8 cellular contexts compared by ENCODE assay signal in the genomic region with DNA sequence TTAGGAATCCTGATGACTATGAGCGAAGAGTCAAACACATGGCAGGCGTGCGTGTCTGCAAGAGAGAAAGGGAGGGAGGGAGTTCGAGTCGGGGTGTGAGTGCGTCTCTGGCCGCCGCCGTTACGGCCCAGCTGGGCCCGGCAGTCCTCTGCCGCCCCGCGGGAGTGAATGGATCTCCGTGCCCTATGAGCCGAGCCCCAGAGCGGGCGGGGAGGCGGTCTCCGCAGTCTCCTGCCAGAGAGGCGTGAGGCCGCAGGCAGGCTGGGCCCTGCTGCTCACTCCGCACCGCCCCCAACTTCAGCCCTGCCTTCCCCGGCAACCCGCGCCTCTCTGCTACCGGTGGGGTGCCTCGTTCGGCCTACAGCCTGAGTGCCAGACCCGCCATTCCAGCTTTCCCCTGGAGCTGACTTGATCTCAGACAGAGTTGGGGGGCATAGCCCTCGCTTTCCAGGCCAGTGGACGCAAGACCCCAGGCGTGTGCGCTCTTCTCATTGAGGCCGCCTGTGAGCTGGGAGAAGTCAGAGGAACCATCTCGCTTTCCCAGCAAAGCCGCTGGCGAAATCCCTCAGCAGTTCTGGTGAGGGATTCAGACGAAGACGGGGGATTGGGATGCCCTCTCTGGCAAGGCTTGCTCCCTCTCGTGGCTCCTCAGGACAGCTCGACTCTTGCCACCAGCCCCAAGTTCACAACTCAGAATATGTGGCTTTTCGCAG. TPM values are rescaled to one million over a fixed set of nuclear protein-coding genes. Genes with fewer than 3 reads are reported as not detected.
DNase-seq lines count a peak whose midpoint lies in the region; ATAC-seq and TF ChIP-seq lines count a peak whose summit lies in the region.

No MANE protein-coding gene starts in this region.

- TF ChIP-seq CTCF in foreskin keratinocyte (conservative IDR thresholded peaks at IDR 0.05) (peak; percentile 38), natural killer cell (IDR thresholded peaks at IDR 0.05) (no peak), uterus (IDR thresholded peaks at IDR 0.05) (peak in 1 of 4 experiments; percentile 12)

- H3K27ac ChIP-seq in foreskin keratinocyte (peak overlapping the region; percentile 47), uterus (peak overlapping the region; percentile 93 to 96)

- intact Hi-C loops in natural killer cell (cut with micrococcal nuclease) (no loop called here), uterus (cut with DNase I; ENCODE audit: low total_unique reads) (no loop called here)

- no peaks in the 10 kb centered on the region for H3K4me1 ChIP-seq in foreskin keratinocyte
- H3K4me1 ChIP-seq in uterus: no peaks in the 10 kb centered on the region

- H3K36me3 ChIP-seq in uterus: no peaks in the 10 kb centered on the region

- no peak overlapping the region for H3K27ac Mint-ChIP-seq in natural killer cell

- H3K27me3 ChIP-seq in foreskin keratinocyte (no peaks in the 10 kb centered on the region), uterus (no peaks in the 10 kb centered on the region)

- peak; percentile 58 for ATAC-seq in foreskin keratinocyte
- peak; percentile 21 to 75 (median 69) for ATAC-seq in natural killer cell

- no peaks in the 10 kb centered on the region for H3K9me3 Mint-ChIP-seq in natural killer cell

- peak; percentile 31 for DNase-seq in stimulated activated CD4-positive, alpha-beta T cell treated with anti-CD3 and anti-CD28 coated beads, Interleukin-15, amount 100 ng/mL, for 24 hours
- DNase-seq in stimulated activated CD4-positive, alpha-beta T cell treated with anti-CD3 and anti-CD28 coated beads, Interleukin-4, amount 100 ng/mL, for 24 hours: no peak
- peak; percentile 25 to 42 for DNase-seq in activated T-cell treated with anti-CD3 and anti-CD28 coated beads, Interleukin-2, amount 50 U/mL, for 48 hours
- DNase-seq in foreskin keratinocyte (peak; percentile 6 to 33), natural killer cell (peak; percentile 15), uterus (peak; percentile 58 to 63), HUDEP-2 (lab: John Stamatoyannopoulos, UW; ENCODE audit: unreplicated experiment in 76 of 76) (no peak)
- DNase-seq in stimulated activated CD4-positive, alpha-beta T cell treated with anti-CD3 and anti-CD28 coated beads, Interleukin-1b, Interleukin-23, amount 100 ng/mL, for 48 hours: no peak

- no peak for TF ChIP-seq POLR2A in uterus (IDR thresholded peaks at IDR 0.05)

- peak overlapping the region; percentile 72 for H3K4me3 Mint-ChIP-seq in natural killer cell

- no peaks in the 10 kb centered on the region for H3K9me3 ChIP-seq in uterus

- no peaks in the 10 kb centered on the region for H3K36me3 Mint-ChIP-seq in natural killer cell

- H3K4me3 ChIP-seq in uterus: peak overlapping the region; percentile 42 to 54

- H3K4me1 Mint-ChIP-seq in natural killer cell: peaks cover 0 to 27% of the 10 kb centered on the region in 2 donors

- peaks cover 19 to 38% of the 10 kb centered on the region in 2 donors for H3K27me3 Mint-ChIP-seq in natural killer cell (ENCODE audit: low read depth in 2 of 2)

RNA-seq across cellular contexts. Expression of a gene that starts 1.4 kb away (rescaled TPM):
- total RNA-seq in foreskin keratinocyte (26.4 and 30.4 TPM in 2 replicates), natural killer cell (not detected), uterus (10 to 100 TPM in 2 of 4 donors, 1 to 10 TPM in 2; 4.4 to 26.1 (median 8.2) TPM)
- polyA plus RNA-seq in foreskin keratinocyte: 18.1 and 24.0 TPM in 2 replicates

Comparison
In these comparisons a context has a peak if more than half of its experiments do, and no peak if none do; other contexts are left out.
1. DNase-seq: peak in stimulated activated CD4-positive, alpha-beta T cell treated with anti-CD3 and anti-CD28 coated beads, Interleukin-15, amount 100 ng/mL, for 24 hours (single experiment), activated T-cell treated with anti-CD3 and anti-CD28 coated beads, Interleukin-2, amount 50 U/mL, for 48 hours (2 of 2), foreskin keratinocyte (2 of 2), natural killer cell (single experiment) and uterus (2 of 2); none in stimulated activated CD4-positive, alpha-beta T cell treated with anti-CD3 and anti-CD28 coated beads, Interleukin-4, amount 100 ng/mL, for 24 hours (single experiment), HUDEP-2 (0 of 76) and stimulated activated CD4-positive, alpha-beta T cell treated with anti-CD3 and anti-CD28 coated beads, Interleukin-1b, Interleukin-23, amount 100 ng/mL, for 48 hours (single experiment).
2. RNA of a gene that starts 1.4 kb away (total RNA-seq): 26.4 to 30.4 TPM in foreskin keratinocyte and 4.4 to 26.1 TPM in uterus; not detected in natural killer cell; every median in the first group is over 4 times any median in the second.